ENCODE assay signal across 8 cellular contexts in genomic region chr10:26437637-26438461, GRCh38. TPM values are rescaled to one million over a fixed set of nuclear protein-coding genes. Genes with fewer than 3 reads are reported as not detected.
DNase-seq lines count a peak whose midpoint lies in the region; ATAC-seq and TF ChIP-seq lines count a peak whose summit lies in the region.

A gene with protein sequence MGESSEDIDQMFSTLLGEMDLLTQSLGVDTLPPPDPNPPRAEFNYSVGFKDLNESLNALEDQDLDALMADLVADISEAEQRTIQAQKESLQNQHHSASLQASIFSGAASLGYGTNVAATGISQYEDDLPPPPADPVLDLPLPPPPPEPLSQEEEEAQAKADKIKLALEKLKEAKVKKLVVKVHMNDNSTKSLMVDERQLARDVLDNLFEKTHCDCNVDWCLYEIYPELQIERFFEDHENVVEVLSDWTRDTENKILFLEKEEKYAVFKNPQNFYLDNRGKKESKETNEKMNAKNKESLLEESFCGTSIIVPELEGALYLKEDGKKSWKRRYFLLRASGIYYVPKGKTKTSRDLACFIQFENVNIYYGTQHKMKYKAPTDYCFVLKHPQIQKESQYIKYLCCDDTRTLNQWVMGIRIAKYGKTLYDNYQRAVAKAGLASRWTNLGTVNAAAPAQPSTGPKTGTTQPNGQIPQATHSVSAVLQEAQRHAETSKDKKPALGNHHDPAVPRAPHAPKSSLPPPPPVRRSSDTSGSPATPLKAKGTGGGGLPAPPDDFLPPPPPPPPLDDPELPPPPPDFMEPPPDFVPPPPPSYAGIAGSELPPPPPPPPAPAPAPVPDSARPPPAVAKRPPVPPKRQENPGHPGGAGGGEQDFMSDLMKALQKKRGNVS (plus strand): TSS chr10:26438341. CDS start chr10:26492327, 53,986 bp downstream.

- TF ChIP-seq CTCF in HL-60 (IDR thresholded peaks at IDR 0.05; ENCODE audit: insufficient read depth, low read length) (no peak), endothelial cell (IDR thresholded peaks at IDR 0.05; ENCODE audit: unreplicated experiment) (no peak)

- peaks cover 6% of the 10 kb centered on the region for H3K4me1 Mint-ChIP-seq in endothelial cell (ENCODE audit: unreplicated experiment)

- no peaks in the 10 kb centered on the region for H3K9me3 Mint-ChIP-seq in endothelial cell (ENCODE audit: unreplicated experiment)

- peak; percentile 97 for DNase-seq in CD1c-positive myeloid dendritic cell (ENCODE audit: extremely low spot score)
- DNase-seq in HL-60 (ENCODE audit: low read depth in 1 of 2, low spot score in 1 of 2) = peak; percentile 91 to 98
- DNase-seq in activated CD4-positive, alpha-beta T cell treated with anti-CD3 and anti-CD28 coated beads, Interleukin-2, amount 50 U/mL, for 1 hour = peak; percentile 37
- peak; percentile 20 for DNase-seq in endothelial cell (ENCODE audit: low spot score)
- peak; percentile 12 for DNase-seq in midbrain (lab: John Stamatoyannopoulos, UW)
- DNase-seq in superior temporal gyrus (ENCODE audit: extremely low spot score) = peak; percentile 18
- DNase-seq in SHP77 (lab: John Stamatoyannopoulos, UW) = no peak

- H3K27ac ChIP-seq in HL-60 (replicated peaks) = peak within 1 kb of the TSS; percentile 99

- H3K27me3 ChIP-seq in HL-60 (ENCODE audit: insufficient read depth, poor library complexity, severe bottlenecking) = no peaks in the 10 kb centered on the region

- H3K27ac Mint-ChIP-seq in endothelial cell (ENCODE audit: unreplicated experiment) = no peak within 1 kb of the TSS

- H3K4me3 ChIP-seq in HL-60 (replicated peaks; ENCODE audit: insufficient read depth, low read length) = peak within 1 kb of the TSS; percentile 51

- H3K27me3 Mint-ChIP-seq in endothelial cell (ENCODE audit: unreplicated experiment) = no peaks in the 10 kb centered on the region

- no peak within 1 kb of the TSS for H3K4me3 Mint-ChIP-seq in endothelial cell (ENCODE audit: unreplicated experiment)

- ATAC-seq in GM19467 (IDR thresholded peaks at IDR 0.05; ENCODE audit: unreplicated experiment) = peak; percentile 56

- no peaks in the 10 kb centered on the region for H3K36me3 Mint-ChIP-seq in endothelial cell (ENCODE audit: low read depth, unreplicated experiment)

RNA-seq across cellular contexts. Expression of the gene that starts here (rescaled TPM):
- total RNA-seq in endothelial cell (ENCODE audit: unreplicated experiment) = not detected

Comparison
In these comparisons a context has a peak if more than half of its experiments do, and no peak if none do; other contexts are left out.
1. Peak in DNase-seq in endothelial cell; RNA of the gene not detected or under 1 TPM.
2. DNase-seq: peak in CD1c-positive myeloid dendritic cell (single experiment), HL-60 (2 of 2), activated CD4-positive, alpha-beta T cell treated with anti-CD3 and anti-CD28 coated beads, Interleukin-2, amount 50 U/mL, for 1 hour (single experiment), midbrain (single experiment) and superior temporal gyrus (single experiment); none in SHP77 (0 of 2).